Comparison of ENCODE assay signal across 17 cellular contexts in the genomic region with DNA sequence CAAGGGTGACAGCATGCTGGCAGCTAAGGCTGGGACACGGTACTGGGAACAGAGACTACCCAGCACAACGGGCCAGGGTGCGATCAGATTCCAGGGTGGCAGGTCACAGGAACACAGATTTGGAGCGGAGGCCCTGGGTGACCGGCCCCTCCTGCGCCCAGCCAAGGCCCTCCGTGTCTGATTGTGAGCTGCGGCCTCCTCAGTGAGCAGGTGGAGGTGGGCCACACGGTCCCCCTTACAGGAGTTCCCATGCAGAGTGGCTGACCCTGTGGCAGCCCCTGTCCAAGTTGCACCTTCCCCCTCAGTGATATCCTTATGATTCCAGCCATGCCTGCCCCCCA. TPM values are rescaled to one million over a fixed set of nuclear protein-coding genes. Genes with fewer than 3 reads are reported as not detected.
DNase-seq lines count a peak whose midpoint lies in the region; ATAC-seq, FAIRE-seq and TF ChIP-seq lines count a peak whose summit lies in the region.
"Had no signal": no experiment of that assay in that cellular context is flagged by ENCODE, and none has a peak within 500 bp of the region (broad histone marks: within the 10 kb centered on the region; RNA-seq: fewer than 3 reads in every experiment).

No MANE protein-coding gene starts in this region.

- H3K27ac ChIP-seq in C4-2B = 0 out of 2 replicates have a peak overlapping the region, but pooled peaks have one; percentile 0
- peak overlapping the region; percentile 63 for H3K27ac ChIP-seq in PC-9
- peak overlapping the region; percentile 37 to 73 (median 45) for H3K27ac ChIP-seq in esophagus squamous epithelium
- H3K27ac ChIP-seq: BLaER1, GM23248 had no signal

- no peaks in the 10 kb centered on the region for H3K79me2 ChIP-seq in PC-9 (ENCODE audit: low read depth)

- H3K27ac Mint-ChIP-seq in progenitor cell of endocrine pancreas = peak overlapping the region; percentile 67
- no peak overlapping the region for H3K27ac Mint-ChIP-seq in stimulated activated naive CD8-positive, alpha-beta T cell treated with anti-CD3 and anti-CD28 coated beads, Interleukin-15, amount 100 ng/mL, for 72 hours
- H3K27ac Mint-ChIP-seq: CD8-positive, alpha-beta T cell had no signal

- no peaks in the 10 kb centered on the region for H3K36me3 Mint-ChIP-seq in progenitor cell of endocrine pancreas (ENCODE audit: insufficient read depth)
- H3K36me3 Mint-ChIP-seq: CD8-positive, alpha-beta T cell had no signal

- 0 out of 2 replicates have a peak overlapping the region, but pooled peaks have one; percentile 28 for H2AFZ ChIP-seq in PC-9
- H2AFZ ChIP-seq: GM23248 had no signal

- no peaks in the 10 kb centered on the region for H3K9me2 ChIP-seq in PC-9 (ENCODE audit: insufficient read depth)

- peaks cover 20% of the 10 kb centered on the region for H3K27me3 Mint-ChIP-seq in progenitor cell of endocrine pancreas
- no peaks in the 10 kb centered on the region for H3K27me3 Mint-ChIP-seq in stimulated activated naive CD8-positive, alpha-beta T cell treated with anti-CD3 and anti-CD28 coated beads, Interleukin-15, amount 100 ng/mL, for 72 hours

- CTCF ChIA-PET in PC-9 (lab: Charles Lee) = no interaction called here

- no peak overlapping the region for H3K4me3 Mint-ChIP-seq in progenitor cell of endocrine pancreas (ENCODE audit: low read depth)
- H3K4me3 Mint-ChIP-seq in stimulated activated naive CD8-positive, alpha-beta T cell treated with anti-CD3 and anti-CD28 coated beads, Interleukin-15, amount 100 ng/mL, for 72 hours = no peak overlapping the region
- H3K4me3 Mint-ChIP-seq: CD8-positive, alpha-beta T cell had no signal

- peaks cover 8% of the 10 kb centered on the region for H3K4me1 Mint-ChIP-seq in progenitor cell of endocrine pancreas (ENCODE audit: low read depth)
- no peaks in the 10 kb centered on the region for H3K4me1 Mint-ChIP-seq in stimulated activated naive CD8-positive, alpha-beta T cell treated with anti-CD3 and anti-CD28 coated beads, Interleukin-15, amount 100 ng/mL, for 72 hours

- DNase-seq in PC-9 (no peak), esophagus squamous epithelium (lab: John Stamatoyannopoulos, UW) (no peak), progenitor cell of endocrine pancreas (ENCODE audit: low spot score, unreplicated experiment) (no peak), OCI-M2 (lab: John Stamatoyannopoulos, UW; ENCODE audit: unreplicated experiment) (no peak), cerebellar nuclear complex (lab: John Stamatoyannopoulos, UW) (no peak), GM12891 (ENCODE audit: insufficient read length, low spot score) (no peak)
- DNase-seq in stimulated activated naive CD8-positive, alpha-beta T cell treated with anti-CD3 and anti-CD28 coated beads, Interleukin-15, amount 100 ng/mL, for 72 hours = no peak
- DNase-seq: 8988T; Calu3; CD8-positive, alpha-beta T cell; DMS79 treated with DMSO at 0.1 percent for 48 hours; GM23248 had no signal

- H4K20me1 ChIP-seq in PC-9 (ENCODE audit: insufficient read depth) = no peaks in the 10 kb centered on the region
- H4K20me1 ChIP-seq: BLaER1 had no signal

- BruUV-seq in PC-9 (replicated peaks; lab: Mats Ljungman, UMichigan) = no TSS peak

- H3F3A ChIP-seq in PC-9 (ENCODE audit: insufficient read depth, low read depth) = peaks cover 67% of the 10 kb centered on the region

- TF ChIP-seq CTCF in C4-2B (conservative IDR thresholded peaks at IDR 0.05) (no peak), PC-9 (conservative IDR thresholded peaks at IDR 0.05) (no peak), esophagus squamous epithelium (IDR thresholded peaks at IDR 0.05) (no peak), progenitor cell of endocrine pancreas (IDR thresholded peaks at IDR 0.05; ENCODE audit: unreplicated experiment) (no peak)

- H3K9me3 Mint-ChIP-seq in progenitor cell of endocrine pancreas (ENCODE audit: low read depth) = no peaks in the 10 kb centered on the region
- no peaks in the 10 kb centered on the region for H3K9me3 Mint-ChIP-seq in stimulated activated naive CD8-positive, alpha-beta T cell treated with anti-CD3 and anti-CD28 coated beads, Interleukin-15, amount 100 ng/mL, for 72 hours
- H3K9me3 Mint-ChIP-seq: CD8-positive, alpha-beta T cell had no signal

- H3K4me2 ChIP-seq in PC-9 = peak overlapping the region; percentile 38
- H3K4me2 ChIP-seq: BLaER1 had no signal

- POLR2A ChIA-PET in PC-9 (lab: Charles Lee; ENCODE audit: unreplicated experiment) = interaction anchor here (0.5 kb wide), 1 partner anchor 47 kb away, joined by 3 read pairs; no protein-coding TSS in a partner anchor

- no peak overlapping the region for H3K4me3 ChIP-seq in PC-9
- no peak overlapping the region for H3K4me3 ChIP-seq in esophagus squamous epithelium
- H3K4me3 ChIP-seq: BLaER1, GM12878, GM23248, HAP-1 had no signal

- H3K36me3 ChIP-seq in PC-9 (ENCODE audit: low read depth) (no peaks in the 10 kb centered on the region), esophagus squamous epithelium (no peaks in the 10 kb centered on the region)
- H3K36me3 ChIP-seq: BLaER1, HAP-1 had no signal

- 40 to 82% methylated on average over 1 to 3 of the region's 9 CpGs for WGBS in esophagus squamous epithelium, 2 donors

- intact Hi-C loops in PC-9 (cut with micrococcal nuclease; ENCODE audit: unreplicated experiment) = no loop called here
- intact Hi-C loops in esophagus squamous epithelium (cut with DNase I) = no loop called here

- ATAC-seq in stimulated activated naive CD8-positive, alpha-beta T cell treated with anti-CD3 and anti-CD28 coated beads, Interleukin-15, amount 100 ng/mL, for 72 hours = no peak
- ATAC-seq: CD8-positive, alpha-beta T cell; GM12878 had no signal

- H3K9me3 ChIP-seq in PC-9 (ENCODE audit: insufficient read depth, low read depth) (no peaks in the 10 kb centered on the region), esophagus squamous epithelium (no peaks in the 10 kb centered on the region)
- H3K9me3 ChIP-seq: BLaER1, HAP-1 had no signal

- FAIRE-seq in GM12891 (lab: Jason Lieb, UNC) = no peak
- FAIRE-seq: GM12878, GM19239 had no signal

- TF ChIP-seq POLR2A in esophagus squamous epithelium (IDR thresholded peaks at IDR 0.05) (no peak), GM12891 (IDR thresholded peaks at IDR 0.05; ENCODE audit: low read depth, low read length) (no peak)

- H3K4me1 ChIP-seq in PC-9 (replicated peaks; ENCODE audit: insufficient read depth) (peaks cover 48% of the 10 kb centered on the region), esophagus squamous epithelium (peaks cover 4 to 24% (median 5%) of the 10 kb centered on the region in 3 donors)
- H3K4me1 ChIP-seq: BLaER1, HAP-1 had no signal

- H3K27me3 ChIP-seq in PC-9 (ENCODE audit: insufficient read depth, low read depth) (no peaks in the 10 kb centered on the region), esophagus squamous epithelium (no peaks in the 10 kb centered on the region)
- H3K27me3 ChIP-seq: BLaER1 had no signal

TF ChIP-seq in GM12891, 5 proteins besides CTCF, POLR2A, EP300 and RAD21:
- TF ChIP-seq POLR2AphosphoS5 (IDR thresholded peaks at IDR 0.05; ENCODE audit: low read depth, low read length) (no peak), TAF1 (IDR thresholded peaks at IDR 0.05; ENCODE audit: low read depth, low read length) (no peak), SPI1 (IDR thresholded peaks at IDR 0.05; ENCODE audit: low read depth, low read length) (no peak), POU2F2 (IDR thresholded peaks at IDR 0.05; ENCODE audit: low read depth, low read length) (no peak), PAX5 (IDR thresholded peaks at IDR 0.05; ENCODE audit: insufficient read depth, low read length, severe bottlenecking) (no peak)

RNA-seq across cellular contexts. Expression of a gene that starts 28.9 kb away (rescaled TPM):
- total RNA-seq in PC-9 (2021) (109 and 180 TPM in 2 replicates), esophagus squamous epithelium (10 to 100 TPM; 23.3 to 45.0 (median 39.7) TPM), progenitor cell of endocrine pancreas (51.3 and 54.8 TPM in 2 replicates)
- polyA plus RNA-seq in GM12891 (2012; ENCODE audit: low read depth, missing spikeins) = 42.9 TPM

Comparison
In these comparisons a context has a peak if more than half of its experiments do, and no peak if none do; other contexts are left out.
1. H3K27ac ChIP-seq: peak in every context shown above with its lines; median percentile 63 in PC-9; 45 in esophagus squamous epithelium; 0 in C4-2B.